Comparison of ENCODE assay signal across 11 cellular contexts in the genomic region with DNA sequence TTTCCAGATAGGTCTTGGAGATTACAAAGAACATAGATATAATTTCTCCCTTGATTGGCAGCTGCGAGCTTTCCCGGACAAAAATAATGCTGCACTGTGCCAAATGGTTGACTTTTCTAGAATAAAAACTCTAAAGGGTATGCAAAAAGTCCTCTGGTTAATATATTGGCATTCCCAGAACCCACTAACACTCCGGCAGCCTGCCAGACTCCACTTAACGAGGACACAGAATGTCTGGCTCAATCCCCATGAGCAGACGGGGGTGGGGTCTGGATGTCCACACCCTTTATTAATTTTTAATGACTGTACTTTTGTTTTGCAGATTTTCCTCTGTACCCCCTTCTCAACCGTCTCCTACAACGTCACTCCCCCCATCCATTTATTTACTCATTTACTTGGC. TPM values are rescaled to one million over a fixed set of nuclear protein-coding genes. Genes with fewer than 3 reads are reported as not detected.
DNase-seq lines count a peak whose midpoint lies in the region; ATAC-seq and TF ChIP-seq lines count a peak whose summit lies in the region.
"Had no signal": no experiment of that assay in that cellular context is flagged by ENCODE, and none has a peak within 500 bp of the region (broad histone marks: within the 10 kb centered on the region; RNA-seq: fewer than 3 reads in every experiment).

No MANE protein-coding gene starts in this region.

- H3K27ac ChIP-seq in caudate nucleus (ENCODE audit: low read depth, low read length) (peak overlapping the region; percentile 89), mesodermal cell (ENCODE audit: low read depth, low read length, severe bottlenecking) (peak overlapping the region; percentile 13), uterus (peak overlapping the region; percentile 77 to 86)

- intact Hi-C loops in uterus (cut with DNase I; ENCODE audit: low total_unique reads): no loop called here

- H3K9me3 ChIP-seq in mesodermal cell (ENCODE audit: control insufficient read depth, low read length) (no peaks in the 10 kb centered on the region), uterus (no peaks in the 10 kb centered on the region)
- H3K9me3 ChIP-seq: right lobe of liver had no signal

- ATAC-seq in GM21367 (IDR thresholded peaks at IDR 0.05; ENCODE audit: unreplicated experiment): no peak
- ATAC-seq: stimulated activated naive CD8-positive, alpha-beta T cell treated with anti-CD3 and anti-CD28 coated beads, Interleukin-15, Interleukin-2, amounts not matched to agents 100 U/mL and 50 U/mL, for 24 hours had no signal

- TF ChIP-seq POLR2A in uterus (IDR thresholded peaks at IDR 0.05): no peak

- peak; percentile 37 to 38 for DNase-seq in SHP77 (lab: John Stamatoyannopoulos, UW)
- DNase-seq in SHP77 treated with DMSO at 0.1 percent for 48 hours (lab: John Stamatoyannopoulos, UW): no peak
- peak in 4 of 61 donors; percentile 21 to 40 (median 30) for DNase-seq in caudate nucleus (lab: John Stamatoyannopoulos, UW)
- peak; percentile 62 to 68 for DNase-seq in uterus
- no peak for DNase-seq in NCI-H1436 (lab: John Stamatoyannopoulos, UW)
- no peak for DNase-seq in foreskin fibroblast
- DNase-seq: ACHN; stimulated activated naive CD8-positive, alpha-beta T cell treated with anti-CD3 and anti-CD28 coated beads, Interleukin-15, Interleukin-2, amounts not matched to agents 100 U/mL and 50 U/mL, for 24 hours had no signal

- no peaks in the 10 kb centered on the region for H3K36me3 ChIP-seq in mesodermal cell (ENCODE audit: control insufficient read depth, insufficient read depth, low read length)
- H3K36me3 ChIP-seq in uterus: no peaks in the 10 kb centered on the region
- H3K36me3 ChIP-seq: right lobe of liver had no signal

- WGBS in mesodermal cell (ENCODE audit: insufficient coverage in 2 of 2), 2 experiments: 53 to 71% methylated on average over 3 to 5 of the region's 7 CpGs

- H3K27me3 ChIP-seq in uterus: no peaks in the 10 kb centered on the region
- H3K27me3 ChIP-seq: right lobe of liver had no signal

- H3K4me1 ChIP-seq in mesodermal cell (ENCODE audit: control insufficient read depth, insufficient read depth, low read length, poor library complexity, severe bottlenecking) (peaks cover 42% of the 10 kb centered on the region), uterus (peaks cover 10 to 18% of the 10 kb centered on the region in 2 donors)

- H3K4me3 ChIP-seq in mesodermal cell (ENCODE audit: extremely low read depth, insufficient read depth, low read length, poor library complexity, severe bottlenecking) (no peak overlapping the region), uterus (peak overlapping the region in 1 of 2 donors; percentile 3), foreskin fibroblast (ENCODE audit: low read depth in 1 of 2, low read length in 2 of 2) (no peak overlapping the region)
- H3K4me3 ChIP-seq: right lobe of liver had no signal

- no peak for TF ChIP-seq CTCF in uterus (IDR thresholded peaks at IDR 0.05)
- TF ChIP-seq CTCF in foreskin fibroblast (IDR thresholded peaks at IDR 0.05; ENCODE audit: low read depth, low read length): no peak

RNA-seq across cellular contexts. Expression of a gene that starts 3.3 kb away (rescaled TPM):
- polyA plus RNA-seq in mesodermal cell (2013, experiment 1 of 2): 6.0 TPM
- polyA plus RNA-seq in mesodermal cell (2013, experiment 2 of 2): 4.9 TPM
- 10 to 100 TPM; 23.8 to 82.2 (median 39.3) TPM for total RNA-seq in uterus

Comparison
In these comparisons a context has a peak if more than half of its experiments do, and no peak if none do; other contexts are left out.
1. DNase-seq: peak in SHP77 (2 of 2) and uterus (2 of 2); none in SHP77 treated with DMSO at 0.1 percent for 48 hours (single experiment), NCI-H1436 (single experiment) and foreskin fibroblast (0 of 2).
2. H3K27ac ChIP-seq: peak in every context shown above with its lines; median percentile 89 in caudate nucleus; 82 in uterus; 13 in mesodermal cell.